Comparison of ENCODE assay signal across 1 cellular context in the genomic region with DNA sequence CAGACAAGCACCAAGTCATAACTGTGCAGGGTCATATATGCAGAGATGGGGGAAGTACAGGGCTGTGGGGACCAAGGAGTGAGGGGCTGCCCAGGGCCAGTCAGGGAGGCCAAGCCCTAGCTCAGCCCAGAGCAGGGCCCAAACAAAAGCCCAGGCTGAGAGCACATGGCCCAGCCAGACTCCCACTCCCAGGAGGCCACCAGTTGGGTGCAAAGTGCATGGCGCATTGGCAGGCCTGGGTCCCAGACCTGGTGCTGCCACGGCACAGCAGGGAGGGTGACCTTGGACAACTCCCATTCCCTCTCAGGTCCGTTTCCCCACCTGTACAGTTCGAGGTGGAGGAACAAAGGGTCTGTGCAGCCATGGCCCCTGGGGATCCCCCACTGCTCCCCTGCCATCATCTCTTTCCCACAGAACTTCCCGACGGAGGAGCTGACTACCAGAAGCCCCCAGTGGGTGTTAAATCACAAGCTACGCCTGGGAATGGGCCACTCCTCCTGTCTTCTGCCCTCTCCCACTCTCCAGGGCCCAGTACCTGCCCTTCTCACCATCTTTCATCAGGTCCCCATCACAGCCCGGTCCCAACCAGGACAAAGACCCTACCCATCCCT.
TF ChIP-seq lines count a peak whose summit lies in the region.

No MANE protein-coding gene starts in this region.

TF ChIP-seq in HepG2, 621 proteins besides CTCF, POLR2A, EP300 and RAD21 (continued from another document and continues in another):
- TF ChIP-seq HMG20A (CRISPR knock-in tag; IDR thresholded peaks at IDR 0.05; ENCODE audit: borderline replicate concordance) (peak; percentile 55; the same call in 1 of the 2 replicates), ZNF264 (CRISPR knock-in tag; IDR thresholded peaks at IDR 0.05) (0 out of 2 replicates have a peak, but pooled peaks have one; percentile 44), PHF21A (CRISPR knock-in tag; IDR thresholded peaks at IDR 0.05) (peak; percentile 78; the same call in 1 of the 2 replicates), MTA1 (CRISPR knock-in tag; IDR thresholded peaks at IDR 0.05; ENCODE audit: borderline replicate concordance) (peak; percentile 83; the same call in 1 of the 2 replicates), ZNF205 (CRISPR knock-in tag; IDR thresholded peaks at IDR 0.05) (no peak; the same call in 1 of the 2 replicates), IKZF4 (CRISPR knock-in tag; IDR thresholded peaks at IDR 0.05; ENCODE audit: borderline replicate concordance, low read depth, not compliant biosample characterization) (no peak), TEAD2 (CRISPR knock-in tag; IDR thresholded peaks at IDR 0.05) (no peak), GTF2F1 (IDR thresholded peaks at IDR 0.05; ENCODE audit: low read length) (no peak), ZNF644 (CRISPR knock-in tag; IDR thresholded peaks at IDR 0.05; ENCODE audit: low read depth) (peak; percentile 87; the same call in 1 of the 2 replicates), NFKB2 (CRISPR knock-in tag; IDR thresholded peaks at IDR 0.05; ENCODE audit: borderline replicate concordance) (peak; percentile 82; the same call in 1 of the 2 replicates), CBX2 (IDR thresholded peaks at IDR 0.05; ENCODE audit: low read depth, low read length) (no peak), CBX2 (CRISPR knock-in tag; IDR thresholded peaks at IDR 0.05; ENCODE audit: low read depth) (no peak), SIN3B (IDR thresholded peaks at IDR 0.05; ENCODE audit: low read length) (no peak), MIXL1 (CRISPR knock-in tag; IDR thresholded peaks at IDR 0.05) (peak; percentile 20; the same call in 1 of the 2 replicates), ONECUT2 (CRISPR knock-in tag; IDR thresholded peaks at IDR 0.05) (no peak), MAF1 (CRISPR knock-in tag; IDR thresholded peaks at IDR 0.05; ENCODE audit: borderline replicate concordance) (0 out of 2 replicates have a peak, but pooled peaks have one; percentile 29), ZNF44 (CRISPR knock-in tag; IDR thresholded peaks at IDR 0.05) (no peak), ZNF354B (CRISPR knock-in tag; IDR thresholded peaks at IDR 0.05) (0 out of 2 replicates have a peak, but pooled peaks have one; percentile 55), MXD4 (CRISPR knock-in tag; IDR thresholded peaks at IDR 0.05) (peak; percentile 68; the same call in 1 of the 2 replicates), TEAD3 (CRISPR knock-in tag; optimal IDR thresholded peaks at IDR 0.05; ENCODE audit: borderline replicate concordance) (peak; percentile 24), NCOA5 (CRISPR knock-in tag; IDR thresholded peaks at IDR 0.05) (no peak), ZNF12 (CRISPR knock-in tag; IDR thresholded peaks at IDR 0.05) (no peak; the same call in 1 of the 2 replicates), ZNF784 (CRISPR knock-in tag; IDR thresholded peaks at IDR 0.05; ENCODE audit: borderline replicate concordance) (no peak), ZNF776 (CRISPR knock-in tag; IDR thresholded peaks at IDR 0.05) (peak; percentile 89), CREBL2 (CRISPR knock-in tag; IDR thresholded peaks at IDR 0.05; ENCODE audit: borderline replicate concordance) (no peak), REPIN1 (CRISPR knock-in tag; IDR thresholded peaks at IDR 0.05; ENCODE audit: borderline replicate concordance, low read depth) (peak; percentile 73), ATRX (CRISPR knock-in tag; IDR thresholded peaks at IDR 0.05; ENCODE audit: borderline replicate concordance) (no peak), ELF4 (CRISPR knock-in tag; IDR thresholded peaks at IDR 0.05; ENCODE audit: borderline replicate concordance) (no peak), ZNF362 (CRISPR knock-in tag; IDR thresholded peaks at IDR 0.05; ENCODE audit: borderline replicate concordance) (no peak), RBAK (CRISPR knock-in tag; IDR thresholded peaks at IDR 0.05) (0 out of 2 replicates have a peak, but pooled peaks have one; percentile 44), CREM (IDR thresholded peaks at IDR 0.05) (peak; percentile 28; the same call in 1 of the 2 replicates), CREM (CRISPR knock-in tag; IDR thresholded peaks at IDR 0.05) (no peak), ZNF569 (CRISPR knock-in tag; IDR thresholded peaks at IDR 0.05; ENCODE audit: borderline replicate concordance) (0 out of 2 replicates have a peak, but pooled peaks have one; percentile 44), ZKSCAN1 (IDR thresholded peaks at IDR 0.05; ENCODE audit: low read length) (no peak), GABPA (IDR thresholded peaks at IDR 0.05; ENCODE audit: low read depth, low read length) (no peak), GABPA (CRISPR knock-in tag; IDR thresholded peaks at IDR 0.05; ENCODE audit: low read depth) (peak; percentile 45; the same call in 1 of the 2 replicates), AGO1 (IDR thresholded peaks at IDR 0.05; ENCODE audit: low read depth, low read length, poor library complexity, severe bottlenecking) (no peak), RBFOX2 (IDR thresholded peaks at IDR 0.05; ENCODE audit: low read depth, low read length) (peak; percentile 72), MEF2D (CRISPR knock-in tag; IDR thresholded peaks at IDR 0.05) (peak; percentile 89), TBX2 (CRISPR knock-in tag; IDR thresholded peaks at IDR 0.05; ENCODE audit: borderline replicate concordance) (peak; percentile 86), ZNF274 (CRISPR knock-in tag; IDR thresholded peaks at IDR 0.05) (peak; percentile 79; the same call in 1 of the 2 replicates), MXI1 (IDR thresholded peaks at IDR 0.05; ENCODE audit: borderline replicate concordance, low read depth, low read length) (peak; percentile 95; the same call in 2 of the 3 replicates), ZNF280D (CRISPR knock-in tag; IDR thresholded peaks at IDR 0.05) (peak; percentile 45; the same call in 1 of the 2 replicates), ZNF678 (CRISPR knock-in tag; IDR thresholded peaks at IDR 0.05) (no peak; the same call in none of the 2 replicates), PAX8 (CRISPR knock-in tag; IDR thresholded peaks at IDR 0.05; ENCODE audit: borderline replicate concordance) (no peak)
- TF ChIP-seq, protein P1, sequence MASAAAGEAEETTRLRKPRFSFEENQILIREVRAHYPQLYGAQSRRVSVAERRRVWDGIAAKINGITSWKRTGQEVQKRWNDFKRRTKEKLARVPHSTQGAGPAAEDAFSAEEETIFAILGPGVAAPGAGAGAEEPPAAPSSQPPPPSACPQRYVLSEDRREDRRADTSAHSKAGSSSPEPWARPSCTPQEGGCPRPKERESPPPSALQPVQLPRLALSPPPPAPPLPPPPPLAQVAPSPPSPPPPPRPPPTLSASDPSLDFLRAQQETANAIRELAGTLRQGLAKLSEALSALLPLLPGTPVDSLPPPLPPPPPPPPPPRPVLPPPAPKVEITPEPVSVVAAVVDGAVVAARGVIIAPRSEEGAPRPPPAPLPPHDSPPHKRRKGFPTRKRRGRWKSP (CRISPR knock-in tag; IDR thresholded peaks at IDR 0.05): peak; percentile 80; the same call in 1 of the 2 replicates
- TF ChIP-seq, protein P2, sequence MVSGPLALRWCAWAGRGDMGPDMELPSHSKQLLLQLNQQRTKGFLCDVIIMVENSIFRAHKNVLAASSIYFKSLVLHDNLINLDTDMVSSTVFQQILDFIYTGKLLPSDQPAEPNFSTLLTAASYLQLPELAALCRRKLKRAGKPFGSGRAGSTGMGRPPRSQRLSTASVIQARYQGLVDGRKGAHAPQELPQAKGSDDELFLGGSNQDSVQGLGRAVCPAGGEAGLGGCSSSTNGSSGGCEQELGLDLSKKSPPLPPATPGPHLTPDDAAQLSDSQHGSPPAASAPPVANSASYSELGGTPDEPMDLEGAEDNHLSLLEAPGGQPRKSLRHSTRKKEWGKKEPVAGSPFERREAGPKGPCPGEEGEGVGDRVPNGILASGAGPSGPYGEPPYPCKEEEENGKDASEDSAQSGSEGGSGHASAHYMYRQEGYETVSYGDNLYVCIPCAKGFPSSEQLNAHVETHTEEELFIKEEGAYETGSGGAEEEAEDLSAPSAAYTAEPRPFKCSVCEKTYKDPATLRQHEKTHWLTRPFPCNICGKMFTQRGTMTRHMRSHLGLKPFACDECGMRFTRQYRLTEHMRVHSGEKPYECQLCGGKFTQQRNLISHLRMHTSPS (CRISPR knock-in tag; IDR thresholded peaks at IDR 0.05; ENCODE audit: low read depth): peak; percentile 93
- TF ChIP-seq, protein P3, sequence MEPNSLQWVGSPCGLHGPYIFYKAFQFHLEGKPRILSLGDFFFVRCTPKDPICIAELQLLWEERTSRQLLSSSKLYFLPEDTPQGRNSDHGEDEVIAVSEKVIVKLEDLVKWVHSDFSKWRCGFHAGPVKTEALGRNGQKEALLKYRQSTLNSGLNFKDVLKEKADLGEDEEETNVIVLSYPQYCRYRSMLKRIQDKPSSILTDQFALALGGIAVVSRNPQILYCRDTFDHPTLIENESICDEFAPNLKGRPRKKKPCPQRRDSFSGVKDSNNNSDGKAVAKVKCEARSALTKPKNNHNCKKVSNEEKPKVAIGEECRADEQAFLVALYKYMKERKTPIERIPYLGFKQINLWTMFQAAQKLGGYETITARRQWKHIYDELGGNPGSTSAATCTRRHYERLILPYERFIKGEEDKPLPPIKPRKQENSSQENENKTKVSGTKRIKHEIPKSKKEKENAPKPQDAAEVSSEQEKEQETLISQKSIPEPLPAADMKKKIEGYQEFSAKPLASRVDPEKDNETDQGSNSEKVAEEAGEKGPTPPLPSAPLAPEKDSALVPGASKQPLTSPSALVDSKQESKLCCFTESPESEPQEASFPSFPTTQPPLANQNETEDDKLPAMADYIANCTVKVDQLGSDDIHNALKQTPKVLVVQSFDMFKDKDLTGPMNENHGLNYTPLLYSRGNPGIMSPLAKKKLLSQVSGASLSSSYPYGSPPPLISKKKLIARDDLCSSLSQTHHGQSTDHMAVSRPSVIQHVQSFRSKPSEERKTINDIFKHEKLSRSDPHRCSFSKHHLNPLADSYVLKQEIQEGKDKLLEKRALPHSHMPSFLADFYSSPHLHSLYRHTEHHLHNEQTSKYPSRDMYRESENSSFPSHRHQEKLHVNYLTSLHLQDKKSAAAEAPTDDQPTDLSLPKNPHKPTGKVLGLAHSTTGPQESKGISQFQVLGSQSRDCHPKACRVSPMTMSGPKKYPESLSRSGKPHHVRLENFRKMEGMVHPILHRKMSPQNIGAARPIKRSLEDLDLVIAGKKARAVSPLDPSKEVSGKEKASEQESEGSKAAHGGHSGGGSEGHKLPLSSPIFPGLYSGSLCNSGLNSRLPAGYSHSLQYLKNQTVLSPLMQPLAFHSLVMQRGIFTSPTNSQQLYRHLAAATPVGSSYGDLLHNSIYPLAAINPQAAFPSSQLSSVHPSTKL (CRISPR knock-in tag; IDR thresholded peaks at IDR 0.05): peak; percentile 68
- TF ChIP-seq, protein P4, sequence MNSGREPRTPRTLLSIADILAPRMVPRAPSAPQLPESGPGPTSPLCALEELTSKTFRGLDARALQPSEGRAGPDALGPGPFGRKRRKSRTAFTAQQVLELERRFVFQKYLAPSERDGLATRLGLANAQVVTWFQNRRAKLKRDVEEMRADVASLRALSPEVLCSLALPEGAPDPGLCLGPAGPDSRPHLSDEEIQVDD (CRISPR knock-in tag; IDR thresholded peaks at IDR 0.05; ENCODE audit: borderline replicate concordance): peak; percentile 66; the same call in 1 of the 2 replicates
- TF ChIP-seq, protein P5, sequence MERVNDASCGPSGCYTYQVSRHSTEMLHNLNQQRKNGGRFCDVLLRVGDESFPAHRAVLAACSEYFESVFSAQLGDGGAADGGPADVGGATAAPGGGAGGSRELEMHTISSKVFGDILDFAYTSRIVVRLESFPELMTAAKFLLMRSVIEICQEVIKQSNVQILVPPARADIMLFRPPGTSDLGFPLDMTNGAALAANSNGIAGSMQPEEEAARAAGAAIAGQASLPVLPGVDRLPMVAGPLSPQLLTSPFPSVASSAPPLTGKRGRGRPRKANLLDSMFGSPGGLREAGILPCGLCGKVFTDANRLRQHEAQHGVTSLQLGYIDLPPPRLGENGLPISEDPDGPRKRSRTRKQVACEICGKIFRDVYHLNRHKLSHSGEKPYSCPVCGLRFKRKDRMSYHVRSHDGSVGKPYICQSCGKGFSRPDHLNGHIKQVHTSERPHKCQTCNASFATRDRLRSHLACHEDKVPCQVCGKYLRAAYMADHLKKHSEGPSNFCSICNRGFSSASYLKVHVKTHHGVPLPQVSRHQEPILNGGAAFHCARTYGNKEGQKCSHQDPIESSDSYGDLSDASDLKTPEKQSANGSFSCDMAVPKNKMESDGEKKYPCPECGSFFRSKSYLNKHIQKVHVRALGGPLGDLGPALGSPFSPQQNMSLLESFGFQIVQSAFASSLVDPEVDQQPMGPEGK (CRISPR knock-in tag; IDR thresholded peaks at IDR 0.05): peak; percentile 56
